Comparison of ENCODE assay signal across 16 cellular contexts in genomic region chr3:139559541-139559940, GRCh38. TPM values are rescaled to one million over a fixed set of nuclear protein-coding genes. Genes with fewer than 3 reads are reported as not detected.
DNase-seq lines count a peak whose midpoint lies in the region; TF ChIP-seq lines count a peak whose summit lies in the region.
"Had no signal": no experiment of that assay in that cellular context is flagged by ENCODE, and none has a peak within 500 bp of the region (broad histone marks: within the 10 kb centered on the region; RNA-seq: fewer than 3 reads in every experiment).

No MANE protein-coding gene starts in this region.

- TF ChIP-seq CTCF in astrocyte of the spinal cord (IDR thresholded peaks at IDR 0.05; ENCODE audit: low read depth, low read length), result no peak
- no peak for TF ChIP-seq CTCF in ascending aorta (IDR thresholded peaks at IDR 0.05)

- no peaks in the 10 kb centered on the region for H3K27me3 ChIP-seq in ascending aorta

- H3K9me3 ChIP-seq in ascending aorta, result no peaks in the 10 kb centered on the region

- no peaks in the 10 kb centered on the region for H3K4me1 ChIP-seq in ascending aorta

- H3K36me3 ChIP-seq in ascending aorta, result peaks cover 0 to 3% of the 10 kb centered on the region in 2 donors

- DNase-seq in H4 (ENCODE audit: low spot score) (peak; percentile 43), NCI-H146 (lab: John Stamatoyannopoulos, UW) (peak; percentile 74), astrocyte of the spinal cord (ENCODE audit: low read depth, low spot score) (peak; percentile 83), kidney glomerular epithelial cell (lab: John Stamatoyannopoulos, UW) (peak; percentile 90), ascending aorta (ENCODE audit: low spot score in 2 of 2) (no peak)
- DNase-seq in NK-92 treated with Interleukin-12 subunit alpha and Interleukin-12 subunit beta, amount 100 ng/mL, for 24 hours (lab: John Stamatoyannopoulos, UW), result no peak
- DNase-seq in stimulated activated CD8-positive, alpha-beta memory T cell treated with anti-CD3 and anti-CD28 coated beads, Interleukin-4, amount 100 ng/mL, for 48 hours, result no peak
- DNase-seq: activated CD8-positive, alpha-beta memory T cell treated with anti-CD3 and anti-CD28 coated beads, Interleukin-2, amount 50 U/mL, for 48 hours; activated naive CD8-positive, alpha-beta T cell treated with anti-CD3 and anti-CD28 coated beads for 36 hours; erythroblast; GDM1; H7; RPMI8226; stimulated activated naive CD8-positive, alpha-beta T cell treated with anti-CD3 and anti-CD28 coated beads, Interleukin-15, Interleukin-2, amounts not matched to agents 100 U/mL and 50 U/mL, for 24 hours; T-helper 17 cell had no signal

- no peak overlapping the region for H3K27ac ChIP-seq in ascending aorta
- H3K27ac ChIP-seq: C4-2B had no signal

- H3K4me3 ChIP-seq in astrocyte of the spinal cord (ENCODE audit: low read depth, low read length), result no peak overlapping the region
- H3K4me3 ChIP-seq in ascending aorta, result no peak overlapping the region

- intact Hi-C loops in ascending aorta (cut with DNase I), result no loop called here

- in situ Hi-C loops in astrocyte of the spinal cord (cut with HindIII; ENCODE audit: low sequenced_read_pairs), result loop anchor here (25.0 kb wide), 1 partner anchor 122 kb away; no protein-coding TSS in a partner anchor

RNA-seq across cellular contexts. Expression of gene RBP1, which starts 20.0 kb away (rescaled TPM):
- total RNA-seq in H4 (2014; rRNA removed; shearing (Covaris generic)), result 4.8 TPM in 1 of 2 replicates, not detected in the other
- 2.1 TPM for total RNA-seq in ascending aorta
- total RNA-seq: activated naive CD8-positive, alpha-beta T cell treated with anti-CD3 and anti-CD28 coated beads for 36 hours; T-helper 17 cell had no signal

Comparison
In these comparisons a context has a peak if more than half of its experiments do, and no peak if none do; other contexts are left out.
1. DNase-seq: peak in H4 (single experiment), NCI-H146 (single experiment), astrocyte of the spinal cord (single experiment) and kidney glomerular epithelial cell (single experiment); none in ascending aorta (0 of 2), NK-92 treated with Interleukin-12 subunit alpha and Interleukin-12 subunit beta, amount 100 ng/mL, for 24 hours (single experiment) and stimulated activated CD8-positive, alpha-beta memory T cell treated with anti-CD3 and anti-CD28 coated beads, Interleukin-4, amount 100 ng/mL, for 48 hours (single experiment).